ENCODE assay signal across 21 cellular contexts in the genomic region with DNA sequence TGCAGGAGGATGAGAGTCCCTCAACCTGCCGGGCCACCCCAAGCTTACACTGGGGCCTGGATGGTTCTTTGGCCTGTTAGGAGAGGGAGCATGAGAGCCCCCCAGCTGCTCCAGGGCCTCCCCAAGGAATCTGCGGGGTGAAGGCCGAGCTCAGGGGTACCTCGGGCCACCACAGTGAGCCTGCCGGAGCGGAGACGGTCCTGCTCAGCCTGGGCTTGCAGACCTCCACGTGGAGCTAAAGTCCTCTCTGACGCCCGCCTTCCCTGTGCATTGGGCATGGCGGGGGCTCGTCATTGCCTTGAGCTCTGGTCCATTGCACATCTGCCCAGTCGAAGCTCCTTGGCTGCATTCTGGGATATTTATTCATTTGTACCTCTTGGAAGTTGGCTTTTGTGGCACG.
DNase-seq lines count a peak whose midpoint lies in the region; ATAC-seq lines count a peak whose summit lies in the region.
"Had no signal": no experiment of that assay in that cellular context is flagged by ENCODE, and none has a peak within 500 bp of the region (broad histone marks: within the 10 kb centered on the region; RNA-seq: fewer than 3 reads in every experiment).

No MANE protein-coding gene starts in this region.

- H3K36me3 Mint-ChIP-seq in activated naive CD8-positive, alpha-beta T cell treated with anti-CD3 and anti-CD28 coated beads, Interleukin-2, amount 10 ng/mL, durations not matched to agents 7 days and 5 days: peaks cover 2% of the 10 kb centered on the region
- H3K36me3 Mint-ChIP-seq in activated naive CD8-positive, alpha-beta T cell treated with anti-CD3 and anti-CD28 coated beads for 36 hours: no peaks in the 10 kb centered on the region
- H3K36me3 Mint-ChIP-seq: CD4-positive, CD25-positive, alpha-beta regulatory T cell had no signal

- H3K9me3 Mint-ChIP-seq in activated naive CD8-positive, alpha-beta T cell treated with anti-CD3 and anti-CD28 coated beads, Interleukin-2, amount 10 ng/mL, durations not matched to agents 7 days and 5 days: no peaks in the 10 kb centered on the region
- no peaks in the 10 kb centered on the region for H3K9me3 Mint-ChIP-seq in activated naive CD8-positive, alpha-beta T cell treated with anti-CD3 and anti-CD28 coated beads for 36 hours
- H3K9me3 Mint-ChIP-seq: CD4-positive, CD25-positive, alpha-beta regulatory T cell had no signal

- H3K27ac Mint-ChIP-seq in activated naive CD8-positive, alpha-beta T cell treated with anti-CD3 and anti-CD28 coated beads, Interleukin-2, amount 10 ng/mL, durations not matched to agents 7 days and 5 days: no peak overlapping the region
- H3K27ac Mint-ChIP-seq in activated naive CD8-positive, alpha-beta T cell treated with anti-CD3 and anti-CD28 coated beads for 36 hours: no peak overlapping the region
- H3K27ac Mint-ChIP-seq: CD4-positive, CD25-positive, alpha-beta regulatory T cell had no signal

- DNase-seq in activated naive CD8-positive, alpha-beta T cell treated with anti-CD3 and anti-CD28 coated beads, Interleukin-2, amount 10 ng/mL, durations not matched to agents 7 days and 5 days: peak; percentile 20
- no peak for DNase-seq in activated naive CD8-positive, alpha-beta T cell treated with anti-CD3 and anti-CD28 coated beads for 36 hours
- DNase-seq in left lobe of liver (ENCODE audit: low spot score) (peak; percentile 27), posterior vena cava (ENCODE audit: low spot score) (peak; percentile 38), hippocampal formation (lab: John Stamatoyannopoulos, UW) (no peak), DMS 273 treated with DMSO at 0.1 percent for 48 hours (lab: John Stamatoyannopoulos, UW) (no peak), SK-N-DZ (ENCODE audit: low spot score) (no peak)
- DNase-seq: CD4-positive, CD25-positive, alpha-beta regulatory T cell; DMS53; GM23248; H7; MG63; NCI-H1105 treated with DMSO at 0.1 percent for 48 hours; NCI-H146; NCI-H1930; NCI-H2107; NCI-H446; NCI-H524 treated with DMSO at 0.1 percent for 48 hours; NCI-H774; PC-3 had no signal

- H3K4me1 Mint-ChIP-seq in activated naive CD8-positive, alpha-beta T cell treated with anti-CD3 and anti-CD28 coated beads, Interleukin-2, amount 10 ng/mL, durations not matched to agents 7 days and 5 days: peaks cover 30% of the 10 kb centered on the region
- H3K4me1 Mint-ChIP-seq in activated naive CD8-positive, alpha-beta T cell treated with anti-CD3 and anti-CD28 coated beads for 36 hours: peaks cover 21% of the 10 kb centered on the region

- intact Hi-C loops in posterior vena cava (cut with DNase I): no loop called here

- H3K27me3 Mint-ChIP-seq in activated naive CD8-positive, alpha-beta T cell treated with anti-CD3 and anti-CD28 coated beads, Interleukin-2, amount 10 ng/mL, durations not matched to agents 7 days and 5 days: no peaks in the 10 kb centered on the region
- H3K27me3 Mint-ChIP-seq in activated naive CD8-positive, alpha-beta T cell treated with anti-CD3 and anti-CD28 coated beads for 36 hours: no peaks in the 10 kb centered on the region

- H3K4me3 Mint-ChIP-seq in activated naive CD8-positive, alpha-beta T cell treated with anti-CD3 and anti-CD28 coated beads, Interleukin-2, amount 10 ng/mL, durations not matched to agents 7 days and 5 days: no peak overlapping the region
- no peak overlapping the region for H3K4me3 Mint-ChIP-seq in activated naive CD8-positive, alpha-beta T cell treated with anti-CD3 and anti-CD28 coated beads for 36 hours
- H3K4me3 Mint-ChIP-seq: CD4-positive, CD25-positive, alpha-beta regulatory T cell had no signal

- no peak for ATAC-seq in activated naive CD8-positive, alpha-beta T cell treated with anti-CD3 and anti-CD28 coated beads, Interleukin-2, amount 10 ng/mL, durations not matched to agents 7 days and 5 days (ENCODE audit: low read depth)
- no peak for ATAC-seq in left lobe of liver
- ATAC-seq: K562, PC-3 had no signal

- POLR2A ChIA-PET in activated naive CD8-positive, alpha-beta T cell treated with anti-CD3 and anti-CD28 coated beads, Interleukin-2, amount 10 ng/mL, durations not matched to agents 7 days and 5 days (lab: Charles Lee): no interaction called here

Comparison
In these comparisons a context has a peak if more than half of its experiments do, and no peak if none do; other contexts are left out.
1. DNase-seq: peak in activated naive CD8-positive, alpha-beta T cell treated with anti-CD3 and anti-CD28 coated beads, Interleukin-2, amount 10 ng/mL, durations not matched to agents 7 days and 5 days (single experiment), left lobe of liver (single experiment) and posterior vena cava (single experiment); none in activated naive CD8-positive, alpha-beta T cell treated with anti-CD3 and anti-CD28 coated beads for 36 hours (single experiment), hippocampal formation (0 of 2), DMS 273 treated with DMSO at 0.1 percent for 48 hours (single experiment) and SK-N-DZ (single experiment).